19 cellular contexts compared by ENCODE assay signal in genomic region chr20:57071283-57071701, GRCh38.
DNase-seq lines count a peak whose midpoint lies in the region; ATAC-seq and TF ChIP-seq lines count a peak whose summit lies in the region.
"Had no signal": no experiment of that assay in that cellular context is flagged by ENCODE, and none has a peak within 500 bp of the region (broad histone marks: within the 10 kb centered on the region; RNA-seq: fewer than 3 reads in every experiment).

No MANE protein-coding gene starts in this region.

- CTCF ChIA-PET in activated CD4-positive, alpha-beta memory T cell treated with anti-CD3 and anti-CD28 coated beads, Interleukin-2, amount 10 ng/mL, durations not matched to agents 7 days and 5 days (lab: Charles Lee): interaction anchor here (1.4 kb wide), 1 partner anchor 19 kb away, joined by 3 read pairs; no protein-coding TSS in a partner anchor

- H3K27ac Mint-ChIP-seq in chondrocyte (ENCODE audit: unreplicated experiment) (no peak overlapping the region), nephron (no peak overlapping the region)
- no peak overlapping the region for H3K27ac Mint-ChIP-seq in activated CD4-positive, alpha-beta memory T cell treated with anti-CD3 and anti-CD28 coated beads, Interleukin-2, amount 10 ng/mL, durations not matched to agents 7 days and 5 days
- H3K27ac Mint-ChIP-seq: activated CD4-positive, alpha-beta memory T cell treated with anti-CD3 and anti-CD28 coated beads for 36 hours; CD4-positive, alpha-beta T cell; naive thymus-derived CD4-positive, alpha-beta T cell; T-helper 17 cell had no signal

- no peaks in the 10 kb centered on the region for H3K36me3 ChIP-seq in ES-I3 (ENCODE audit: insufficient read depth, low read length)
- H3K36me3 ChIP-seq: colonic mucosa, thoracic aorta had no signal

- peaks cover 8% of the 10 kb centered on the region for H3K9me3 Mint-ChIP-seq in chondrocyte (ENCODE audit: low read depth)
- H3K9me3 Mint-ChIP-seq in nephron: peaks cover 6% of the 10 kb centered on the region
- H3K9me3 Mint-ChIP-seq in activated CD4-positive, alpha-beta memory T cell treated with anti-CD3 and anti-CD28 coated beads, Interleukin-2, amount 10 ng/mL, durations not matched to agents 7 days and 5 days: no peaks in the 10 kb centered on the region
- H3K9me3 Mint-ChIP-seq: activated CD4-positive, alpha-beta memory T cell treated with anti-CD3 and anti-CD28 coated beads for 36 hours; CD4-positive, alpha-beta T cell had no signal

- H3K27me3 Mint-ChIP-seq in chondrocyte (ENCODE audit: low read depth): peaks cover 10% of the 10 kb centered on the region
- peaks cover 86% of the 10 kb centered on the region for H3K27me3 Mint-ChIP-seq in nephron (ENCODE audit: low read depth)
- H3K27me3 Mint-ChIP-seq in activated CD4-positive, alpha-beta memory T cell treated with anti-CD3 and anti-CD28 coated beads, Interleukin-2, amount 10 ng/mL, durations not matched to agents 7 days and 5 days: peaks cover 26% of the 10 kb centered on the region

- no peaks in the 10 kb centered on the region for H3K9me3 ChIP-seq in ES-I3 (ENCODE audit: control insufficient read depth, insufficient read depth, low read length)
- H3K9me3 ChIP-seq: colonic mucosa, thoracic aorta had no signal

- TF ChIP-seq CTCF in chondrocyte (IDR thresholded peaks at IDR 0.05): no peak
- TF ChIP-seq CTCF in nephron (IDR thresholded peaks at IDR 0.05; ENCODE audit: unreplicated experiment in 3 of 3): no peak

- peak overlapping the region; percentile 40; the same call in 1 of the 2 replicates for H3K9ac ChIP-seq in ES-I3 (ENCODE audit: low read depth, low read length)

- H3K36me3 Mint-ChIP-seq in chondrocyte (ENCODE audit: low read depth) (no peaks in the 10 kb centered on the region), nephron (ENCODE audit: low read depth) (no peaks in the 10 kb centered on the region)
- H3K36me3 Mint-ChIP-seq in activated CD4-positive, alpha-beta memory T cell treated with anti-CD3 and anti-CD28 coated beads, Interleukin-2, amount 10 ng/mL, durations not matched to agents 7 days and 5 days (ENCODE audit: low read depth): no peaks in the 10 kb centered on the region
- H3K36me3 Mint-ChIP-seq: activated CD4-positive, alpha-beta memory T cell treated with anti-CD3 and anti-CD28 coated beads for 36 hours; naive thymus-derived CD4-positive, alpha-beta T cell had no signal

- H3K4me3 Mint-ChIP-seq in chondrocyte (ENCODE audit: unreplicated experiment): no peak overlapping the region
- H3K4me3 Mint-ChIP-seq in nephron: peak overlapping the region in 2 of 3 experiments; percentile 46 to 50
- no peak overlapping the region for H3K4me3 Mint-ChIP-seq in activated CD4-positive, alpha-beta memory T cell treated with anti-CD3 and anti-CD28 coated beads, Interleukin-2, amount 10 ng/mL, durations not matched to agents 7 days and 5 days
- H3K4me3 Mint-ChIP-seq: activated CD4-positive, alpha-beta memory T cell treated with anti-CD3 and anti-CD28 coated beads for 36 hours; CD4-positive, alpha-beta T cell; T-helper 17 cell had no signal

- peaks cover 25% of the 10 kb centered on the region for H3K4me1 ChIP-seq in ES-I3 (ENCODE audit: insufficient read depth, low read length)
- H3K4me1 ChIP-seq: colonic mucosa had no signal

- no peak for ATAC-seq in HG03571 (IDR thresholded peaks at IDR 0.05; ENCODE audit: unreplicated experiment)
- ATAC-seq: naive thymus-derived CD4-positive, alpha-beta T cell; T-helper 17 cell had no signal

- peak; percentile 52 for DNase-seq in M059J (ENCODE audit: low read depth)
- peak; percentile 50 for DNase-seq in chondrocyte (ENCODE audit: low spot score)
- no peak for DNase-seq in central memory CD4-positive, alpha-beta T cell
- DNase-seq in activated CD4-positive, alpha-beta memory T cell treated with anti-CD3 and anti-CD28 coated beads, Interleukin-2, amount 10 ng/mL, durations not matched to agents 7 days and 5 days: no peak
- no peak for DNase-seq in activated effector memory CD4-positive, alpha-beta T cell treated with anti-CD3 and anti-CD28 coated beads, Interleukin-2, amount 50 U/mL, for 16 hours
- DNase-seq: activated CD4-positive, alpha-beta memory T cell treated with anti-CD3 and anti-CD28 coated beads for 36 hours; activated naive CD4-positive, alpha-beta T cell treated with anti-CD3 and anti-CD28 coated beads, Interleukin-2, amount 50 U/mL, for 16 hours; CD4-positive, alpha-beta T cell; colonic mucosa; kidney; naive thymus-derived CD4-positive, alpha-beta T cell; NCI-H1436 treated with DMSO at 0.1 percent for 48 hours; NK-92 treated with Interleukin-12 subunit alpha and Interleukin-12 subunit beta, amount 100 ng/mL, for 24 hours; small intestine; T-helper 17 cell had no signal

- H3K4me1 Mint-ChIP-seq in chondrocyte (ENCODE audit: low read depth) (peaks cover 4% of the 10 kb centered on the region), nephron (peaks cover 26% of the 10 kb centered on the region)
- H3K4me1 Mint-ChIP-seq in activated CD4-positive, alpha-beta memory T cell treated with anti-CD3 and anti-CD28 coated beads, Interleukin-2, amount 10 ng/mL, durations not matched to agents 7 days and 5 days: no peaks in the 10 kb centered on the region

- POLR2A ChIA-PET in activated CD4-positive, alpha-beta memory T cell treated with anti-CD3 and anti-CD28 coated beads, Interleukin-2, amount 10 ng/mL, durations not matched to agents 7 days and 5 days (lab: Charles Lee): no interaction called here

Comparison
In these comparisons a context has a peak if more than half of its experiments do, and no peak if none do; other contexts are left out.
1. DNase-seq: peak in M059J (single experiment) and chondrocyte (single experiment); none in central memory CD4-positive, alpha-beta T cell (single experiment), activated CD4-positive, alpha-beta memory T cell treated with anti-CD3 and anti-CD28 coated beads, Interleukin-2, amount 10 ng/mL, durations not matched to agents 7 days and 5 days (single experiment) and activated effector memory CD4-positive, alpha-beta T cell treated with anti-CD3 and anti-CD28 coated beads, Interleukin-2, amount 50 U/mL, for 16 hours (single experiment).
2. H3K4me3 Mint-ChIP-seq: peak in nephron (2 of 3); none in chondrocyte (single experiment) and activated CD4-positive, alpha-beta memory T cell treated with anti-CD3 and anti-CD28 coated beads, Interleukin-2, amount 10 ng/mL, durations not matched to agents 7 days and 5 days (single experiment).